9 cellular contexts compared by ENCODE assay signal in the genomic region with DNA sequence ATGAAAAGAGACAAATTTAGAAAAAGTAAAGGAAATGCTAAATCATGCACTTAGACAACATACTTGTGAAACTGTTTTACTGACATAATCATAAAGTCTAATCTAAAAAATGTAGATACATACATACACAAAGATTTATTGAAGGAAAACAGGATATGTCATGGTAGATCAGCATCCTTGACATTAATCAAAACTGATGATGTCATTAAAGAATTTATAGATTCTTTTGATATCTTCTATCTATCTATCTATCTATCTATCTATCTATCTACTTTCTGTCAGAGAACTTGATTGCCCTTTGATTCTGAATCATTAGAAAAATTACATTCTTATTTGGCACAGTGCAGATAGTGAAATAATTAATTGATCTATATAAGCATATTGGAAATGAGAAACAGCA.
"Had no signal": no experiment of that assay in that cellular context is flagged by ENCODE, and none has a peak within 500 bp of the region (broad histone marks: within the 10 kb centered on the region; RNA-seq: fewer than 3 reads in every experiment).

No MANE protein-coding gene starts in this region.

- FAIRE-seq: HTR-8/SVneo had no signal

- H3K4me3 ChIP-seq: GM23248, HAP-1 had no signal

- DNase-seq: GM23248, GOT3, H7, Karpas-422, KBM-7 had no signal

- ATAC-seq: HCT116 had no signal

- H2AFZ ChIP-seq: GM23248 had no signal

- H3K9ac ChIP-seq: GM23248, KMS-11 had no signal

- H3K9me3 ChIP-seq: HAP-1 had no signal

- H3K4me2 ChIP-seq: KMS-11 had no signal

- H3K36me3 ChIP-seq: HAP-1 had no signal

- H3K27ac ChIP-seq: GM23248, KMS-11 had no signal
